Comparison of ENCODE assay signal across 23 cellular contexts in the genomic region with DNA sequence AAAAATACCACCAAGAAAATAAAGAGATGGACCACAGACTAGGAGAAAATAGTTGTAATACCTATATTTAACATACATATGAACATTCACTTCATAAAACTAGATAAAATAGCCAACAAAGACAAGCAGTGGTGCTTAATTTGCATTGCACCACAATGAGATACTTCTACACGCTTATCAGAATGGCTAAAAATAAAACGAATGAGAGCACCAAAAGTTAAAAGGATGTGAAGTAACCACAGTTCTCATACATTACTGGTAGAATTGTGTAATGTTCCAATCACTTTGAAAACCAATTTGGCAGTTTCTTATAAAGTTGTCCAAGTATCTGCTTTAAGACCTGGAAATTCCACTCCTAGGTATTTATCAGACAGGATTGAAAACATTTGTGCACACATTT.
DNase-seq lines count a peak whose midpoint lies in the region; ATAC-seq lines count a peak whose summit lies in the region.
"Had no signal": no experiment of that assay in that cellular context is flagged by ENCODE, and none has a peak within 500 bp of the region (broad histone marks: within the 10 kb centered on the region; RNA-seq: fewer than 3 reads in every experiment).

No MANE protein-coding gene starts in this region.

- H3K27ac ChIP-seq in BLaER1 treated with 17β-estradiol and CSF1 and Interleukin-3, amounts not matched to agents 10 nM and 100 nM, result 0 out of 22 replicates have a peak overlapping the region, but pooled peaks of 1 of the 11 experiments have one; percentile 33
- H3K27ac ChIP-seq: C4-2B, testis, vagina had no signal

- H3K36me3 ChIP-seq in BLaER1 treated with 17β-estradiol and CSF1 and Interleukin-3, amounts not matched to agents 10 nM and 100 nM, result no peaks in the 10 kb centered on the region
- H3K36me3 ChIP-seq: vagina had no signal

- H3K27me3 ChIP-seq in BLaER1 treated with 17β-estradiol and CSF1 and Interleukin-3, amounts not matched to agents 10 nM and 100 nM, result no peaks in the 10 kb centered on the region
- H3K27me3 ChIP-seq: testis, vagina had no signal

- no peak for DNase-seq in LoVo (ENCODE audit: low spot score)
- no peak for DNase-seq in activated T-cell treated with anti-CD3 and anti-CD28 coated beads, Interleukin-2, amount 50 U/mL, for 1 hour
- DNase-seq: activated CD4-positive, alpha-beta memory T cell treated with anti-CD3 and anti-CD28 coated beads, Interleukin-2, amount 10 ng/mL, durations not matched to agents 7 days and 5 days; activated CD4-positive, CD25-positive, alpha-beta regulatory T cell; activated naive CD4-positive, alpha-beta T cell treated with anti-CD3 and anti-CD28 coated beads for 36 hours; activated T-cell treated with anti-CD3 and anti-CD28 coated beads, Interleukin-2, amount 50 U/mL, for 24 hours; dermis blood vessel endothelial cell; KG1; mammary epithelial cell; NCI-H1694 treated with DMSO at 0.1 percent for 48 hours; occipital lobe; stimulated activated naive B cell treated with anti-CD40 and anti-IgM and Interleukin-4, amounts not matched to agents 10 μg/mL and 1 μg/mL and 100 μg/mL, for 72 hours; testis had no signal

- no peaks in the 10 kb centered on the region for H3K9me3 ChIP-seq in BLaER1 treated with 17β-estradiol and CSF1 and Interleukin-3, amounts not matched to agents 10 nM and 100 nM (replicated peaks in 1 of 11)
- H3K9me3 ChIP-seq: testis, vagina had no signal

- peak overlapping the region in 8 of 11 experiments; percentile 1 to 32 (median 14); a peak in 6 of 22 replicates for H3K4me2 ChIP-seq in BLaER1 treated with 17β-estradiol and CSF1 and Interleukin-3, amounts not matched to agents 10 nM and 100 nM
- H3K4me2 ChIP-seq: smooth muscle cell had no signal

- ATAC-seq in GM18868 (IDR thresholded peaks at IDR 0.05; ENCODE audit: unreplicated experiment), result peak; percentile 77
- ATAC-seq in HG02610 (IDR thresholded peaks at IDR 0.05; ENCODE audit: unreplicated experiment), result peak; percentile 79
- peak; percentile 81 for ATAC-seq in HG03442 (IDR thresholded peaks at IDR 0.05; ENCODE audit: unreplicated experiment)
- no peak for ATAC-seq in HG03139 (IDR thresholded peaks at IDR 0.05; ENCODE audit: unreplicated experiment)
- no peak for ATAC-seq in GM19455 (IDR thresholded peaks at IDR 0.05; ENCODE audit: unreplicated experiment)
- ATAC-seq: HCT116; stimulated activated naive B cell treated with anti-CD40 and anti-IgM and Interleukin-4, amounts not matched to agents 10 μg/mL and 1 μg/mL and 100 μg/mL, for 72 hours had no signal

- H3K9ac ChIP-seq in BLaER1 treated with 17β-estradiol and CSF1 and Interleukin-3, amounts not matched to agents 10 nM and 100 nM, result no peak overlapping the region

- H4K20me1 ChIP-seq in BLaER1 treated with 17β-estradiol and CSF1 and Interleukin-3, amounts not matched to agents 10 nM and 100 nM, result no peaks in the 10 kb centered on the region

- H3K4me1 ChIP-seq in BLaER1 treated with 17β-estradiol and CSF1 and Interleukin-3, amounts not matched to agents 10 nM and 100 nM, result peaks cover 0 to 11% (median 8%) of the 10 kb centered on the region in 10 experiments; a peak in 7 of 20 replicates
- H3K4me1 ChIP-seq: testis, vagina had no signal

- H3K4me3 ChIP-seq in BLaER1 treated with 17β-estradiol and CSF1 and Interleukin-3, amounts not matched to agents 10 nM and 100 nM, result no peak overlapping the region
- H3K4me3 ChIP-seq: smooth muscle cell, testis, vagina had no signal

Comparison
In these comparisons a context has a peak if more than half of its experiments do, and no peak if none do; other contexts are left out.
1. ATAC-seq: peak in GM18868 (single experiment), HG02610 (single experiment) and HG03442 (single experiment); none in HG03139 (single experiment) and GM19455 (single experiment).